Comparison of ENCODE assay signal across 9 cellular contexts in the genomic region with DNA sequence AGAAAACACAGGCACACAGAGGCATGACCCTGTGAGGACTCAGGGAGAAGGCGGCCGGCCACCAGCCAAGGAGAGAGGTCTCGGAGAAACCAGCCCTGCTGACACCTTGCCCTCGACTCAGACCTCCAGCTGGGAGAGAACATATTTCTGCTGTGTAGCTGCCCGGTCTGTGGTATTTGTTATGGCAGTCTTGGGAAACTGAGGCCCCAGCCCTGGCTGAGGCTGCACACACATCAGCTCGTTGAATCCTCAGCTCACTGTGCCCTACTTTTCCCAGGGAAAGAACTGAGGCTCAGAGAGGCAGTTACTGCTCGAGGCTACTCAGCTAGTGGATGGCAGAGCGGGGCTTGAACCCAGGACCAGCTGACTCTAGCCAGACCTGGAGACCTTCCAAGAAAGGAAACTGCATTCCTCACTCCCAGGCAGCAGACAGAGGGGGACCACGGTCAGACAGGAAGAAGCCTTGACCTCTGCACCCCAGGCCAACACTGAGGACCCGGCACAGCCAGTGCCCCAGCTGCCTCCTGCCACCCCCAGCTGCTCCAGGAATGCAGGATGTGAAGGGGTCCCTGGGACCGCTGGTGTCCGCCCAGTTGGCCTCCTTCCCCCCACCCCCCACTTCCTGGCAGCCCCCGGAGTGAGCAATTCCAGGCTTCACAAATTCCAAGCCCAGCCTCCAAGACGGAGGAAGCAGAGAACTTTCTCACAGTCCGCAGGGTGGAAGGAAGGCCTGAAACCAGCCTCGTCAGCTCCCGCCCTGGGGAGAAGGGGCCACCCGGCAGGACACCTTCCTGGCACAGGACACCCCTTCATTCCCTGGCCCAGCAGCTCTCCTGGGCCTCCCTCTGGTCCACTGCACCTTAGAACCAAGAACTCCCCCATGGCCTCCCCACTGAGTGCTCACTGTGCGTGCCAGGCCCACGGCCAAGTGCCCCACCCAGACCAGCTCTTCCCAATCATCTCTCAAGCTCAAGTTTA.
A peak's percentile ranks its signal among the peaks of the same experiment; 100 is the strongest.
DNase-seq lines count a peak whose midpoint lies in the region; ATAC-seq and TF ChIP-seq lines count a peak whose summit lies in the region.
"Had no signal": no experiment of that assay in that cellular context is flagged by ENCODE, and none has a peak within 500 bp of the region (broad histone marks: within the 10 kb centered on the region; RNA-seq: fewer than 3 reads in every experiment).

No MANE protein-coding gene starts in this region.

- intact Hi-C loops in thyroid gland (cut with DNase I): no loop called here

- DNase-seq in endodermal cell: peak; percentile 80
- no peak for DNase-seq in lung (ENCODE audit: low spot score)
- DNase-seq in thyroid gland: peak in 1 of 2 donors; percentile 39
- no peak for DNase-seq in NCI-H1436 treated with DMSO at 0.1 percent for 48 hours (lab: John Stamatoyannopoulos, UW)
- DNase-seq in amniotic stem cell (lab: John Stamatoyannopoulos, UW): no peak
- DNase-seq in NCI-H345 treated with DMSO at 0.1 percent for 48 hours (lab: John Stamatoyannopoulos, UW; ENCODE audit: unreplicated experiment): no peak
- DNase-seq in UCSD-AML1 (lab: John Stamatoyannopoulos, UW; ENCODE audit: unreplicated experiment): no peak
- DNase-seq: activated naive CD8-positive, alpha-beta T cell treated with anti-CD3 and anti-CD28 coated beads for 36 hours had no signal

- H3K4me3 Mint-ChIP-seq in endodermal cell: no peak overlapping the region
- H3K4me3 Mint-ChIP-seq: activated naive CD8-positive, alpha-beta T cell treated with anti-CD3 and anti-CD28 coated beads for 36 hours had no signal

- peak; percentile 27; the same call in 1 of the 2 replicates for TF ChIP-seq RAD21 in Ishikawa (IDR thresholded peaks at IDR 0.05; ENCODE audit: low read depth)

- no peak for ATAC-seq in lung (ENCODE audit: insufficient read depth, low FRiP score)

- H3K9me3 ChIP-seq in endodermal cell (ENCODE audit: control insufficient read depth, low read length): peaks cover 35% of the 10 kb centered on the region
- peaks cover 0 to 10% of the 10 kb centered on the region in 2 donors for H3K9me3 ChIP-seq in lung (ENCODE audit: control insufficient read depth in 2 of 2, insufficient read depth in 1 of 2, low read length in 1 of 2)
- no peaks in the 10 kb centered on the region for H3K9me3 ChIP-seq in thyroid gland

- TF ChIP-seq EP300 in Ishikawa (IDR thresholded peaks at IDR 0.05; ENCODE audit: borderline replicate concordance): peak; percentile 68; the same call in 1 of the 2 replicates

- no peak for TF ChIP-seq POLR2A in thyroid gland (IDR thresholded peaks at IDR 0.05)

- no peak overlapping the region for H3K4me3 ChIP-seq in endodermal cell (ENCODE audit: low read length)
- no peak overlapping the region for H3K4me3 ChIP-seq in lung
- no peak overlapping the region for H3K4me3 ChIP-seq in thyroid gland (replicated peaks in 1 of 3)

- H3K27me3 Mint-ChIP-seq in endodermal cell (ENCODE audit: insufficient read depth): no peaks in the 10 kb centered on the region
- H3K27me3 Mint-ChIP-seq: activated naive CD8-positive, alpha-beta T cell treated with anti-CD3 and anti-CD28 coated beads for 36 hours had no signal

- H3K36me3 ChIP-seq in endodermal cell (ENCODE audit: control insufficient read depth, insufficient read depth, low read length) (peaks cover 57% of the 10 kb centered on the region), lung (ENCODE audit: control insufficient read depth in 2 of 2, insufficient read depth in 2 of 2, low read length in 2 of 2) (peaks cover 0 to 54% of the 10 kb centered on the region in 2 donors), thyroid gland (peaks cover 45 to 55% of the 10 kb centered on the region in 2 donors)

- H3K9ac ChIP-seq in endodermal cell (ENCODE audit: extremely low read depth, low read length, poor library complexity, severe bottlenecking): no peak overlapping the region

- H3K27ac ChIP-seq in endodermal cell (ENCODE audit: low read depth, low read length) (peak overlapping the region; percentile 49), lung (ENCODE audit: low read depth in 1 of 2, low read length in 1 of 2) (peak overlapping the region; percentile 69 to 84), thyroid gland (peak overlapping the region; percentile 77 to 90 (median 80))

- H3K27ac Mint-ChIP-seq in endodermal cell: peak overlapping the region; percentile 82
- H3K27ac Mint-ChIP-seq: activated naive CD8-positive, alpha-beta T cell treated with anti-CD3 and anti-CD28 coated beads for 36 hours had no signal

- 81 to 85% methylated on average over 13 to 20 of the region's 20 CpGs for WGBS in endodermal cell (ENCODE audit: insufficient coverage in 1 of 2, insufficient read length in 1 of 2), 2 experiments
- 54 to 68% methylated on average over 20 of the region's 20 CpGs for WGBS in lung, 2 donors
- WGBS in thyroid gland, 2 donors: 50 to 51% methylated on average over 13 to 14 of the region's 20 CpGs

- no peak for TF ChIP-seq CTCF in endodermal cell (conservative IDR thresholded peaks at IDR 0.05)
- TF ChIP-seq CTCF in lung (IDR thresholded peaks at IDR 0.05; ENCODE audit: control extremely low read depth, extremely low read depth): no peak
- no peak for TF ChIP-seq CTCF in thyroid gland (IDR thresholded peaks at IDR 0.05)

- no peaks in the 10 kb centered on the region for H3K27me3 ChIP-seq in endodermal cell (ENCODE audit: control insufficient read depth, insufficient read depth, low read length, poor library complexity, severe bottlenecking)
- no peaks in the 10 kb centered on the region for H3K27me3 ChIP-seq in lung (ENCODE audit: control insufficient read depth, insufficient read depth)
- H3K27me3 ChIP-seq in thyroid gland: no peaks in the 10 kb centered on the region

- H3K4me1 ChIP-seq in endodermal cell (ENCODE audit: control insufficient read depth, insufficient read depth, low read length): no peaks in the 10 kb centered on the region
- H3K4me1 ChIP-seq in lung (ENCODE audit: control insufficient read depth in 2 of 2, insufficient read depth in 2 of 2, low read length in 2 of 2): peaks cover 0 to 29% of the 10 kb centered on the region in 2 donors
- H3K4me1 ChIP-seq in thyroid gland: peaks cover 22 to 42% of the 10 kb centered on the region in 2 donors

- H3K9me3 Mint-ChIP-seq in endodermal cell: peaks cover 34% of the 10 kb centered on the region

- H3K4me1 Mint-ChIP-seq in endodermal cell: no peaks in the 10 kb centered on the region

- H3K36me3 Mint-ChIP-seq in endodermal cell (ENCODE audit: low read depth): peaks cover 76% of the 10 kb centered on the region

TF ChIP-seq in Ishikawa, 13 proteins besides CTCF, POLR2A, EP300 and RAD21:
- 0 out of 2 replicates have a peak, but pooled peaks have one; percentile 8 for TF ChIP-seq YY1 (IDR thresholded peaks at IDR 0.05; ENCODE audit: low read depth)
- TF ChIP-seq TEAD4 (IDR thresholded peaks at IDR 0.05): peak; percentile 85
- TF ChIP-seq, protein P1, sequence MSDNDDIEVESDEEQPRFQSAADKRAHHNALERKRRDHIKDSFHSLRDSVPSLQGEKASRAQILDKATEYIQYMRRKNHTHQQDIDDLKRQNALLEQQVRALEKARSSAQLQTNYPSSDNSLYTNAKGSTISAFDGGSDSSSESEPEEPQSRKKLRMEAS (IDR thresholded peaks at IDR 0.05): peak; percentile 67
- peak; percentile 14; the same call in 1 of the 2 replicates for TF ChIP-seq CREB1 (IDR thresholded peaks at IDR 0.05; ENCODE audit: low read depth)
- TF ChIP-seq NFIC (IDR thresholded peaks at IDR 0.05): peak; percentile 96
- no peak for TF ChIP-seq EGR1 (IDR thresholded peaks at IDR 0.05)
- peak; percentile 69; the same call in 1 of the 2 replicates for TF ChIP-seq TCF12 (IDR thresholded peaks at IDR 0.05; ENCODE audit: low read depth)
- TF ChIP-seq, protein P2, sequence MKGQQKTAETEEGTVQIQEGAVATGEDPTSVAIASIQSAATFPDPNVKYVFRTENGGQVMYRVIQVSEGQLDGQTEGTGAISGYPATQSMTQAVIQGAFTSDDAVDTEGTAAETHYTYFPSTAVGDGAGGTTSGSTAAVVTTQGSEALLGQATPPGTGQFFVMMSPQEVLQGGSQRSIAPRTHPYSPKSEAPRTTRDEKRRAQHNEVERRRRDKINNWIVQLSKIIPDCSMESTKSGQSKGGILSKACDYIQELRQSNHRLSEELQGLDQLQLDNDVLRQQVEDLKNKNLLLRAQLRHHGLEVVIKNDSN (IDR thresholded peaks at IDR 0.05): no peak; the same call in 1 of the 2 replicates
- TF ChIP-seq, protein P3, sequence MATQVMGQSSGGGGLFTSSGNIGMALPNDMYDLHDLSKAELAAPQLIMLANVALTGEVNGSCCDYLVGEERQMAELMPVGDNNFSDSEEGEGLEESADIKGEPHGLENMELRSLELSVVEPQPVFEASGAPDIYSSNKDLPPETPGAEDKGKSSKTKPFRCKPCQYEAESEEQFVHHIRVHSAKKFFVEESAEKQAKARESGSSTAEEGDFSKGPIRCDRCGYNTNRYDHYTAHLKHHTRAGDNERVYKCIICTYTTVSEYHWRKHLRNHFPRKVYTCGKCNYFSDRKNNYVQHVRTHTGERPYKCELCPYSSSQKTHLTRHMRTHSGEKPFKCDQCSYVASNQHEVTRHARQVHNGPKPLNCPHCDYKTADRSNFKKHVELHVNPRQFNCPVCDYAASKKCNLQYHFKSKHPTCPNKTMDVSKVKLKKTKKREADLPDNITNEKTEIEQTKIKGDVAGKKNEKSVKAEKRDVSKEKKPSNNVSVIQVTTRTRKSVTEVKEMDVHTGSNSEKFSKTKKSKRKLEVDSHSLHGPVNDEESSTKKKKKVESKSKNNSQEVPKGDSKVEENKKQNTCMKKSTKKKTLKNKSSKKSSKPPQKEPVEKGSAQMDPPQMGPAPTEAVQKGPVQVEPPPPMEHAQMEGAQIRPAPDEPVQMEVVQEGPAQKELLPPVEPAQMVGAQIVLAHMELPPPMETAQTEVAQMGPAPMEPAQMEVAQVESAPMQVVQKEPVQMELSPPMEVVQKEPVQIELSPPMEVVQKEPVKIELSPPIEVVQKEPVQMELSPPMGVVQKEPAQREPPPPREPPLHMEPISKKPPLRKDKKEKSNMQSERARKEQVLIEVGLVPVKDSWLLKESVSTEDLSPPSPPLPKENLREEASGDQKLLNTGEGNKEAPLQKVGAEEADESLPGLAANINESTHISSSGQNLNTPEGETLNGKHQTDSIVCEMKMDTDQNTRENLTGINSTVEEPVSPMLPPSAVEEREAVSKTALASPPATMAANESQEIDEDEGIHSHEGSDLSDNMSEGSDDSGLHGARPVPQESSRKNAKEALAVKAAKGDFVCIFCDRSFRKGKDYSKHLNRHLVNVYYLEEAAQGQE (IDR thresholded peaks at IDR 0.05; ENCODE audit: low read depth): no peak
- no peak for TF ChIP-seq CEBPB (IDR thresholded peaks at IDR 0.05)
- peak; percentile 85 for TF ChIP-seq FOXM1 (IDR thresholded peaks at IDR 0.05; ENCODE audit: borderline replicate concordance, low read depth)
- peak; percentile 46; the same call in 1 of the 2 replicates for TF ChIP-seq ZBTB7A (IDR thresholded peaks at IDR 0.05; ENCODE audit: low read depth)
- TF ChIP-seq TAF1 (IDR thresholded peaks at IDR 0.05; ENCODE audit: low read depth): no peak; the same call in 1 of the 2 replicates
